In the genomic region with DNA sequence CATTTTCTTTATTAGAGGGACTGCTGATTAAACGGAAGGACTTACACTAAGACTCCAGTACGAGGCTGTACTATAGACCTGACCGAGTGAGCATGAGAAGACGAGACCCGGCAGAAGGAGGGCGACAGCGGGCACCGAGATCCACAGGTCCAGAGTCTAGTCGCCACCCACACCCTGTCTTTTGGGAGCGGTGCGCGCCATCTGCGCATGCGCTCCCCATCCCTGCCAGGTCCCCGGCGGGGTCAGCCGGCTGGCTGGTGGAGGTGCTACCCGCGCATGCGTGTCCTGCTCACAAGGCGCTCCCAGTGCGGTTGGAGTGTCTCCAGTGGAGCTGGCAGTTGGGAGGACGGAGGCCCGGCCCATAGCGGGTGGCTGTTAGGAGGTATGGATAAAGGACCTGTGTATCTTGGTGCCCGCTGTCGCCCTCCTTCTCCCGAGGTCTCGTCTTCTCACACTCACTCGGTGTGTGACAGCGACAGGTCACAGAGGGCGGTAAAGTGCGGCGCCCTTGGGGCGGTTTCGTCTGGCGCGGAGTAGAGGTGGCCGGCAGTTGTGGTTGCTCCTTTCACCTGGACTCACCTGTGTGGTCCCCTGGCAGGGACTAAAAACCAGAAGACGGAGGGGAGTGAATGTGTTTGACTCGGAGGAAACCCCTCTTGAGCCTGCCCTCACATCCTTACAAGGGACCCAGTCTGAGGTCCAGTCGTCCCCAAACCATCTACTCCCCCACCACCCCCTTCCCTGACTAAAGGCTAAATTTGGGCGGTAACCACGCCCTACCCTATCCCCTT, we compare ENCODE assay signal across 8 cellular contexts. TPM values are rescaled to one million over a fixed set of nuclear protein-coding genes. Genes with fewer than 3 reads are reported as not detected.
A peak's percentile ranks its signal among the peaks of the same experiment; 100 is the strongest.
DNase-seq lines count a peak whose midpoint lies in the region; ATAC-seq, FAIRE-seq and TF ChIP-seq lines count a peak whose summit lies in the region.

No MANE protein-coding gene starts in this region.

- H3K36me3 ChIP-seq in left lung: no peaks in the 10 kb centered on the region

- H3K27me3 ChIP-seq in left lung: peaks cover 0 to 9% of the 10 kb centered on the region in 2 donors

- H3K36me3 Mint-ChIP-seq in activated CD4-positive, alpha-beta T cell treated with anti-CD3 and anti-CD28 coated beads, Interleukin-2, amount 10 ng/mL, durations not matched to agents 24 days and 14 days (ENCODE audit: low read depth): no peaks in the 10 kb centered on the region

- no peaks in the 10 kb centered on the region for H3K4me1 ChIP-seq in left lung

- peak overlapping the region; percentile 21 to 42 for H3K4me3 ChIP-seq in left lung

- peak overlapping the region in 1 of 2 donors; percentile 87 for H3K27ac ChIP-seq in left lung

- H3K9me3 ChIP-seq in left lung: no peaks in the 10 kb centered on the region

- H3K27me3 Mint-ChIP-seq in activated CD4-positive, alpha-beta T cell treated with anti-CD3 and anti-CD28 coated beads, Interleukin-2, amount 10 ng/mL, durations not matched to agents 24 days and 14 days: no peaks in the 10 kb centered on the region

- no peaks in the 10 kb centered on the region for H3K9me3 Mint-ChIP-seq in activated CD4-positive, alpha-beta T cell treated with anti-CD3 and anti-CD28 coated beads, Interleukin-2, amount 10 ng/mL, durations not matched to agents 24 days and 14 days

- H3K4me1 Mint-ChIP-seq in activated CD4-positive, alpha-beta T cell treated with anti-CD3 and anti-CD28 coated beads, Interleukin-2, amount 10 ng/mL, durations not matched to agents 24 days and 14 days: peaks cover 26% of the 10 kb centered on the region

- H3K27ac Mint-ChIP-seq in activated CD4-positive, alpha-beta T cell treated with anti-CD3 and anti-CD28 coated beads, Interleukin-2, amount 10 ng/mL, durations not matched to agents 24 days and 14 days: peak overlapping the region; percentile 82

- FAIRE-seq in colon (lab: Jason Lieb, UNC): peak; percentile 5

- intact Hi-C loops in activated CD4-positive, alpha-beta T cell treated with anti-CD3 and anti-CD28 coated beads, Interleukin-2, amount 10 ng/mL, durations not matched to agents 24 days and 14 days (cut with micrococcal nuclease): no loop called here
- intact Hi-C loops in left lung (cut with DNase I): no loop called here

- DNase-seq in NCI-H345 (lab: John Stamatoyannopoulos, UW) (peak; percentile 86), left lung (peak; percentile 86 to 95), NCI-H146 (lab: John Stamatoyannopoulos, UW) (no peak)
- DNase-seq in activated CD4-positive, alpha-beta T cell treated with anti-CD3 and anti-CD28 coated beads, Interleukin-2, amount 10 ng/mL, durations not matched to agents 24 days and 14 days: peak; percentile 93
- peak; percentile 56 for DNase-seq in stimulated activated CD4-positive, alpha-beta T cell treated with anti-CD3 and anti-CD28 coated beads, Interleukin-2, amount 100 ng/mL, for 4 hours (ENCODE audit: low read depth)

- TF ChIP-seq POLR2A in GM18526 (IDR thresholded peaks at IDR 0.05; ENCODE audit: extremely low read depth, insufficient read length): peak; percentile 50

- H3K4me3 Mint-ChIP-seq in activated CD4-positive, alpha-beta T cell treated with anti-CD3 and anti-CD28 coated beads, Interleukin-2, amount 10 ng/mL, durations not matched to agents 24 days and 14 days: peak overlapping the region; percentile 85

- TF ChIP-seq CTCF in left lung (IDR thresholded peaks at IDR 0.05): no peak

- ATAC-seq in HG03135 (IDR thresholded peaks at IDR 0.05; ENCODE audit: unreplicated experiment) (peak; percentile 57), left lung (peak; percentile 88)

RNA-seq across cellular contexts. Expression of gene HSD17B10, which starts 7.6 kb away (rescaled TPM):
- total RNA-seq in activated CD4-positive, alpha-beta T cell treated with anti-CD3 and anti-CD28 coated beads, Interleukin-2, amount 10 ng/mL, durations not matched to agents 24 days and 14 days: 148 and 165 TPM in 2 replicates
- 10 to 100 TPM; 68.4 to 81.0 TPM for total RNA-seq in left lung

RNA-seq across cellular contexts. Expression of gene RIBC1, which starts 19.1 kb away (rescaled TPM):
- 0.44 and 0.54 TPM in 2 replicates for total RNA-seq in activated CD4-positive, alpha-beta T cell treated with anti-CD3 and anti-CD28 coated beads, Interleukin-2, amount 10 ng/mL, durations not matched to agents 24 days and 14 days
- 1 to 10 TPM; 1.9 TPM for total RNA-seq in left lung

RNA-seq across cellular contexts. Expression of gene SMC1A, which starts 19.3 kb away (rescaled TPM):
- total RNA-seq in activated CD4-positive, alpha-beta T cell treated with anti-CD3 and anti-CD28 coated beads, Interleukin-2, amount 10 ng/mL, durations not matched to agents 24 days and 14 days: 141 and 144 TPM in 2 replicates
- total RNA-seq in left lung: 10 to 100 TPM; 59.6 to 69.4 TPM
